Comparison of ENCODE assay signal across 1 cellular context in the genomic region with DNA sequence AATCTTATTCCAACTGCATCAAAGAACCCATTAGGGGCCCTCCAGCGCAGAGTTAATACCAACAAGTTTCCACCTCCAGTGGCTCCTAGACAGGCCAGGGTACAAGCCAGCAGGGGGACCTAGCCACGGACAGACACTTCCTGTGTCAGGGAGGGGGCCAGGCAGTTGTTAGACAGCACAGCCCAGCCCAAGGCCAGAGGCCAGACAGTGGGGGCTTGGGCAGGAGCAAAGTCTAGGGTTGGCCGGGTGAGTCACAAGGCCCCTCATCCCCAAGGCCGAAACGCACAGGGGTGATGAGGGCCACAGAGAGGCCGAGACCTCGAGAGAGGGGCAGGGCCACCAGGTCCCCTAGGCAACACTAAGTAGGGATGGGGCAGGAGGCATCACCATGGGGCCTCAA.
TF ChIP-seq lines count a peak whose summit lies in the region.

No MANE protein-coding gene starts in this region.

TF ChIP-seq in HepG2, 621 proteins besides CTCF, POLR2A, EP300 and RAD21 (continued from another document and continues in another):
- TF ChIP-seq POLR2AphosphoS2 (IDR thresholded peaks at IDR 0.05; ENCODE audit: low read depth, low read length): no peak
- TF ChIP-seq SMYD3 (CRISPR knock-in tag; IDR thresholded peaks at IDR 0.05): no peak
- no peak for TF ChIP-seq NFIC (IDR thresholded peaks at IDR 0.05; ENCODE audit: low read length)
- no peak for TF ChIP-seq HNRNPUL1 (IDR thresholded peaks at IDR 0.05; ENCODE audit: low read depth, low read length)
- TF ChIP-seq KMT2A (CRISPR knock-in tag; IDR thresholded peaks at IDR 0.05): no peak
- peak; percentile 30; the same call in 1 of the 2 replicates for TF ChIP-seq ZNF12 (CRISPR knock-in tag; IDR thresholded peaks at IDR 0.05)
- TF ChIP-seq ZNF543 (CRISPR knock-in tag; IDR thresholded peaks at IDR 0.05): no peak
- TF ChIP-seq MTA3 (CRISPR knock-in tag; IDR thresholded peaks at IDR 0.05): no peak
- TF ChIP-seq SRSF9 (IDR thresholded peaks at IDR 0.05; ENCODE audit: borderline replicate concordance, insufficient read depth, low read depth, low read length, poor library complexity, severe bottlenecking): no peak
- TF ChIP-seq, protein P1, sequence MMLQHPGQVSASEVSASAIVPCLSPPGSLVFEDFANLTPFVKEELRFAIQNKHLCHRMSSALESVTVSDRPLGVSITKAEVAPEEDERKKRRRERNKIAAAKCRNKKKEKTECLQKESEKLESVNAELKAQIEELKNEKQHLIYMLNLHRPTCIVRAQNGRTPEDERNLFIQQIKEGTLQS (CRISPR knock-in tag; IDR thresholded peaks at IDR 0.05): no peak
- TF ChIP-seq BORCS8-MEF2B (CRISPR knock-in tag; IDR thresholded peaks at IDR 0.05): no peak
- peak; percentile 76 for TF ChIP-seq NR2C2 (CRISPR knock-in tag; IDR thresholded peaks at IDR 0.05; ENCODE audit: borderline replicate concordance)
- no peak for TF ChIP-seq DR1 (CRISPR knock-in tag; IDR thresholded peaks at IDR 0.05)
- TF ChIP-seq ZFP41 (CRISPR knock-in tag; IDR thresholded peaks at IDR 0.05; ENCODE audit: borderline replicate concordance): no peak
- TF ChIP-seq, protein P2, sequence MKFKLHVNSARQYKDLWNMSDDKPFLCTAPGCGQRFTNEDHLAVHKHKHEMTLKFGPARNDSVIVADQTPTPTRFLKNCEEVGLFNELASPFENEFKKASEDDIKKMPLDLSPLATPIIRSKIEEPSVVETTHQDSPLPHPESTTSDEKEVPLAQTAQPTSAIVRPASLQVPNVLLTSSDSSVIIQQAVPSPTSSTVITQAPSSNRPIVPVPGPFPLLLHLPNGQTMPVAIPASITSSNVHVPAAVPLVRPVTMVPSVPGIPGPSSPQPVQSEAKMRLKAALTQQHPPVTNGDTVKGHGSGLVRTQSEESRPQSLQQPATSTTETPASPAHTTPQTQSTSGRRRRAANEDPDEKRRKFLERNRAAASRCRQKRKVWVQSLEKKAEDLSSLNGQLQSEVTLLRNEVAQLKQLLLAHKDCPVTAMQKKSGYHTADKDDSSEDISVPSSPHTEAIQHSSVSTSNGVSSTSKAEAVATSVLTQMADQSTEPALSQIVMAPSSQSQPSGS (CRISPR knock-in tag; IDR thresholded peaks at IDR 0.05): no peak
- peak; percentile 84 for TF ChIP-seq BCL6 (CRISPR knock-in tag; IDR thresholded peaks at IDR 0.05)
- no peak for TF ChIP-seq HMGA1 (CRISPR knock-in tag; conservative IDR thresholded peaks at IDR 0.05)
- no peak for TF ChIP-seq ZNF17 (CRISPR knock-in tag; IDR thresholded peaks at IDR 0.05)
- no peak for TF ChIP-seq NFYB (CRISPR knock-in tag; IDR thresholded peaks at IDR 0.05)
- no peak for TF ChIP-seq ZFYVE20 (CRISPR knock-in tag; IDR thresholded peaks at IDR 0.05; ENCODE audit: borderline replicate concordance, low read depth)
- no peak for TF ChIP-seq ZNF816 (CRISPR knock-in tag; IDR thresholded peaks at IDR 0.05; ENCODE audit: borderline replicate concordance)
- TF ChIP-seq MED13 (CRISPR knock-in tag; IDR thresholded peaks at IDR 0.05): no peak
- TF ChIP-seq, protein P3, sequence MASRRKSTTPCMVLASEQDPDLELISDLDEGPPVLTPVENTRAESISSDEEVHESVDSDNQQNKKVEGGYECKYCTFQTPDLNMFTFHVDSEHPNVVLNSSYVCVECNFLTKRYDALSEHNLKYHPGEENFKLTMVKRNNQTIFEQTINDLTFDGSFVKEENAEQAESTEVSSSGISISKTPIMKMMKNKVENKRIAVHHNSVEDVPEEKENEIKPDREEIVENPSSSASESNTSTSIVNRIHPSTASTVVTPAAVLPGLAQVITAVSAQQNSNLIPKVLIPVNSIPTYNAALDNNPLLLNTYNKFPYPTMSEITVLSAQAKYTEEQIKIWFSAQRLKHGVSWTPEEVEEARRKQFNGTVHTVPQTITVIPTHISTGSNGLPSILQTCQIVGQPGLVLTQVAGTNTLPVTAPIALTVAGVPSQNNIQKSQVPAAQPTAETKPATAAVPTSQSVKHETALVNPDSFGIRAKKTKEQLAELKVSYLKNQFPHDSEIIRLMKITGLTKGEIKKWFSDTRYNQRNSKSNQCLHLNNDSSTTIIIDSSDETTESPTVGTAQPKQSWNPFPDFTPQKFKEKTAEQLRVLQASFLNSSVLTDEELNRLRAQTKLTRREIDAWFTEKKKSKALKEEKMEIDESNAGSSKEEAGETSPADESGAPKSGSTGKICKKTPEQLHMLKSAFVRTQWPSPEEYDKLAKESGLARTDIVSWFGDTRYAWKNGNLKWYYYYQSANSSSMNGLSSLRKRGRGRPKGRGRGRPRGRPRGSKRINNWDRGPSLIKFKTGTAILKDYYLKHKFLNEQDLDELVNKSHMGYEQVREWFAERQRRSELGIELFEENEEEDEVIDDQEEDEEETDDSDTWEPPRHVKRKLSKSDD (CRISPR knock-in tag; IDR thresholded peaks at IDR 0.05; ENCODE audit: low read depth): no peak
- no peak for TF ChIP-seq HIVEP1 (CRISPR knock-in tag; IDR thresholded peaks at IDR 0.05)
- TF ChIP-seq ZNF260 (CRISPR knock-in tag; IDR thresholded peaks at IDR 0.05; ENCODE audit: borderline replicate concordance, low read depth): no peak
- TF ChIP-seq, protein P4, sequence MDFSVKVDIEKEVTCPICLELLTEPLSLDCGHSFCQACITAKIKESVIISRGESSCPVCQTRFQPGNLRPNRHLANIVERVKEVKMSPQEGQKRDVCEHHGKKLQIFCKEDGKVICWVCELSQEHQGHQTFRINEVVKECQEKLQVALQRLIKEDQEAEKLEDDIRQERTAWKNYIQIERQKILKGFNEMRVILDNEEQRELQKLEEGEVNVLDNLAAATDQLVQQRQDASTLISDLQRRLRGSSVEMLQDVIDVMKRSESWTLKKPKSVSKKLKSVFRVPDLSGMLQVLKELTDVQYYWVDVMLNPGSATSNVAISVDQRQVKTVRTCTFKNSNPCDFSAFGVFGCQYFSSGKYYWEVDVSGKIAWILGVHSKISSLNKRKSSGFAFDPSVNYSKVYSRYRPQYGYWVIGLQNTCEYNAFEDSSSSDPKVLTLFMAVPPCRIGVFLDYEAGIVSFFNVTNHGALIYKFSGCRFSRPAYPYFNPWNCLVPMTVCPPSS (IDR thresholded peaks at IDR 0.05): no peak
- TF ChIP-seq ZBTB7A (CRISPR knock-in tag; IDR thresholded peaks at IDR 0.05): peak; percentile 88; the same call in 1 of the 2 replicates
- TF ChIP-seq, protein P5, sequence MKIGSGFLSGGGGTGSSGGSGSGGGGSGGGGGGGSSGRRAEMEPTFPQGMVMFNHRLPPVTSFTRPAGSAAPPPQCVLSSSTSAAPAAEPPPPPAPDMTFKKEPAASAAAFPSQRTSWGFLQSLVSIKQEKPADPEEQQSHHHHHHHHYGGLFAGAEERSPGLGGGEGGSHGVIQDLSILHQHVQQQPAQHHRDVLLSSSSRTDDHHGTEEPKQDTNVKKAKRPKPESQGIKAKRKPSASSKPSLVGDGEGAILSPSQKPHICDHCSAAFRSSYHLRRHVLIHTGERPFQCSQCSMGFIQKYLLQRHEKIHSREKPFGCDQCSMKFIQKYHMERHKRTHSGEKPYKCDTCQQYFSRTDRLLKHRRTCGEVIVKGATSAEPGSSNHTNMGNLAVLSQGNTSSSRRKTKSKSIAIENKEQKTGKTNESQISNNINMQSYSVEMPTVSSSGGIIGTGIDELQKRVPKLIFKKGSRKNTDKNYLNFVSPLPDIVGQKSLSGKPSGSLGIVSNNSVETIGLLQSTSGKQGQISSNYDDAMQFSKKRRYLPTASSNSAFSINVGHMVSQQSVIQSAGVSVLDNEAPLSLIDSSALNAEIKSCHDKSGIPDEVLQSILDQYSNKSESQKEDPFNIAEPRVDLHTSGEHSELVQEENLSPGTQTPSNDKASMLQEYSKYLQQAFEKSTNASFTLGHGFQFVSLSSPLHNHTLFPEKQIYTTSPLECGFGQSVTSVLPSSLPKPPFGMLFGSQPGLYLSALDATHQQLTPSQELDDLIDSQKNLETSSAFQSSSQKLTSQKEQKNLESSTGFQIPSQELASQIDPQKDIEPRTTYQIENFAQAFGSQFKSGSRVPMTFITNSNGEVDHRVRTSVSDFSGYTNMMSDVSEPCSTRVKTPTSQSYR (CRISPR knock-in tag; IDR thresholded peaks at IDR 0.05; ENCODE audit: borderline replicate concordance): peak; percentile 23; the same call in 1 of the 2 replicates
- TF ChIP-seq SALL1 (CRISPR knock-in tag; IDR thresholded peaks at IDR 0.05): peak; percentile 93
- no peak for TF ChIP-seq U2AF1 (optimal IDR thresholded peaks at IDR 0.05; ENCODE audit: low read depth, low read length)
- no peak for TF ChIP-seq KLF9 (CRISPR knock-in tag; IDR thresholded peaks at IDR 0.05; ENCODE audit: low read depth)
- TF ChIP-seq HCFC1 (IDR thresholded peaks at IDR 0.05; ENCODE audit: low read depth, low read length): peak; percentile 44; the same call in 1 of the 2 replicates
- TF ChIP-seq, protein P6, sequence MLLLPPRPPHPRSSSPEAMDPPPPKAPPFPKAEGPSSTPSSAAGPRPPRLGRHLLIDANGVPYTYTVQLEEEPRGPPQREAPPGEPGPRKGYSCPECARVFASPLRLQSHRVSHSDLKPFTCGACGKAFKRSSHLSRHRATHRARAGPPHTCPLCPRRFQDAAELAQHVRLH (CRISPR knock-in tag; IDR thresholded peaks at IDR 0.05; ENCODE audit: borderline replicate concordance, low read depth): peak; percentile 75; the same call in 1 of the 2 replicates
- TF ChIP-seq, protein P7, sequence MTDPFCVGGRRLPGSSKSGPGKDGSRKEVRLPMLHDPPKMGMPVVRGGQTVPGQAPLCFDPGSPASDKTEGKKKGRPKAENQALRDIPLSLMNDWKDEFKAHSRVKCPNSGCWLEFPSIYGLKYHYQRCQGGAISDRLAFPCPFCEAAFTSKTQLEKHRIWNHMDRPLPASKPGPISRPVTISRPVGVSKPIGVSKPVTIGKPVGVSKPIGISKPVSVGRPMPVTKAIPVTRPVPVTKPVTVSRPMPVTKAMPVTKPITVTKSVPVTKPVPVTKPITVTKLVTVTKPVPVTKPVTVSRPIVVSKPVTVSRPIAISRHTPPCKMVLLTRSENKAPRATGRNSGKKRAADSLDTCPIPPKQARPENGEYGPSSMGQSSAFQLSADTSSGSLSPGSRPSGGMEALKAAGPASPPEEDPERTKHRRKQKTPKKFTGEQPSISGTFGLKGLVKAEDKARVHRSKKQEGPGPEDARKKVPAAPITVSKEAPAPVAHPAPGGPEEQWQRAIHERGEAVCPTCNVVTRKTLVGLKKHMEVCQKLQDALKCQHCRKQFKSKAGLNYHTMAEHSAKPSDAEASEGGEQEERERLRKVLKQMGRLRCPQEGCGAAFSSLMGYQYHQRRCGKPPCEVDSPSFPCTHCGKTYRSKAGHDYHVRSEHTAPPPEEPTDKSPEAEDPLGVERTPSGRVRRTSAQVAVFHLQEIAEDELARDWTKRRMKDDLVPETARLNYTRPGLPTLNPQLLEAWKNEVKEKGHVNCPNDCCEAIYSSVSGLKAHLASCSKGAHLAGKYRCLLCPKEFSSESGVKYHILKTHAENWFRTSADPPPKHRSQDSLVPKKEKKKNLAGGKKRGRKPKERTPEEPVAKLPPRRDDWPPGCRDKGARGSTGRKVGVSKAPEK (CRISPR knock-in tag; IDR thresholded peaks at IDR 0.05; ENCODE audit: borderline replicate concordance): no peak
- TF ChIP-seq RBM39 (IDR thresholded peaks at IDR 0.05; ENCODE audit: low read depth, low read length, poor library complexity, severe bottlenecking): no peak
- TF ChIP-seq ISL2 (CRISPR knock-in tag; IDR thresholded peaks at IDR 0.05): no peak
- no peak for TF ChIP-seq SMAD9 (CRISPR knock-in tag; IDR thresholded peaks at IDR 0.05)
- TF ChIP-seq, protein P8, sequence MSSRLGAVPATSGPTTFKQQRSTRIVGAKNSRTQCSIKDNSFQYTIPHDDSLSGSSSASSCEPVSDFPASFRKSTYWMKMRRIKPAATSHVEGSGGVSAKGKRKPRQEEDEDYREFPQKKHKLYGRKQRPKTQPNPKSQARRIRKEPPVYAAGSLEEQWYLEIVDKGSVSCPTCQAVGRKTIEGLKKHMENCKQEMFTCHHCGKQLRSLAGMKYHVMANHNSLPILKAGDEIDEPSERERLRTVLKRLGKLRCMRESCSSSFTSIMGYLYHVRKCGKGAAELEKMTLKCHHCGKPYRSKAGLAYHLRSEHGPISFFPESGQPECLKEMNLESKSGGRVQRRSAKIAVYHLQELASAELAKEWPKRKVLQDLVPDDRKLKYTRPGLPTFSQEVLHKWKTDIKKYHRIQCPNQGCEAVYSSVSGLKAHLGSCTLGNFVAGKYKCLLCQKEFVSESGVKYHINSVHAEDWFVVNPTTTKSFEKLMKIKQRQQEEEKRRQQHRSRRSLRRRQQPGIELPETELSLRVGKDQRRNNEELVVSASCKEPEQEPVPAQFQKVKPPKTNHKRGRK (CRISPR knock-in tag; IDR thresholded peaks at IDR 0.05): no peak
- TF ChIP-seq IRF2 (CRISPR knock-in tag; IDR thresholded peaks at IDR 0.05): peak; percentile 46; the same call in 1 of the 2 replicates
- TF ChIP-seq ELF3 (CRISPR knock-in tag; IDR thresholded peaks at IDR 0.05): 0 out of 2 replicates have a peak, but pooled peaks have one; percentile 30
- TF ChIP-seq ZNF83 (CRISPR knock-in tag; IDR thresholded peaks at IDR 0.05; ENCODE audit: borderline replicate concordance): no peak
- TF ChIP-seq NONO (IDR thresholded peaks at IDR 0.05): no peak
- TF ChIP-seq NONO (CRISPR knock-in tag; conservative IDR thresholded peaks at IDR 0.05): no peak
- no peak for TF ChIP-seq MYNN (CRISPR knock-in tag; IDR thresholded peaks at IDR 0.05; ENCODE audit: low read depth)
- TF ChIP-seq, protein P9, sequence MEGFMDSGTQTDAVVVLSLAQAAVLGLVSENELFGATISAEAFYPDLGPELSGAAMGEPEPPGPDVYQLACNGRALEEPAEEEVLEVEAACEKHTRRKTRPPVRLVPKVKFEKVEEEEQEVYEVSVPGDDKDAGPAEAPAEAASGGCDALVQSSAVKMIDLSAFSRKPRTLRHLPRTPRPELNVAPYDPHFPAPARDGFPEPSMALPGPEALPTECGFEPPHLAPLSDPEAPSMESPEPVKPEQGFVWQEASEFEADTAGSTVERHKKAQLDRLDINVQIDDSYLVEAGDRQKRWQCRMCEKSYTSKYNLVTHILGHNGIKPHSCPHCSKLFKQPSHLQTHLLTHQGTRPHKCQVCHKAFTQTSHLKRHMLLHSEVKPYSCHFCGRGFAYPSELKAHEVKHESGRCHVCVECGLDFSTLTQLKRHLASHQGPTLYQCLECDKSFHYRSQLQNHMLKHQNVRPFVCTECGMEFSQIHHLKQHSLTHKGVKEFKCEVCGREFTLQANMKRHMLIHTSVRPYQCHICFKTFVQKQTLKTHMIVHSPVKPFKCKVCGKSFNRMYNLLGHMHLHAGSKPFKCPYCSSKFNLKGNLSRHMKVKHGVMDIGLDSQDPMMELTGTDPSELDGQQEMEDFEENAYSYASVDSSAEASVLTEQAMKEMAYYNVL (CRISPR knock-in tag; IDR thresholded peaks at IDR 0.05; ENCODE audit: borderline replicate concordance): no peak
- no peak for TF ChIP-seq BHLHE40 (IDR thresholded peaks at IDR 0.05; ENCODE audit: low read length)
- TF ChIP-seq KDM4B (CRISPR knock-in tag; IDR thresholded peaks at IDR 0.05): no peak
